In the genomic region with DNA sequence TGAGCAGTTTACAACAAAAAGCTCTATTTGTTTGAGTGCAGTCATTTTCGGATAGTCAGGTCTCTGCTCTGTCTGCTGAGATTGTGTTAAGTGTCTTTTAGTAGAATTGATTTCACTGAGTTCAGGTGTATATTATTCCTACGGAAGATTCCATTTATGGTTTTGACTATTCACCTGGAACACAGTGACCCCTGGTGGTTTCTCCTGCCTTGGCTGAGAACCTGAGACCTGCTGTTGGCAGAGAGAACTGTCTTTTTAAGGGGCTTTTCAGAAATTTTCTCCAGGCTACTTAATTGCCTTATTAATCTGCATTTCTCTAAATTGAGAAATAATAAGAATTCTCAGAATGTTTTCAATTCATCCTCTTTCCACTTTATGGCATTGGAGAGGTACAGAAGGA, we compare ENCODE assay signal across 1 cellular context.
TF ChIP-seq lines count a peak whose summit lies in the region.

No MANE protein-coding gene starts in this region.

TF ChIP-seq in Ishikawa, 13 proteins besides CTCF, POLR2A, EP300 and RAD21 (continued from another document):
- TF ChIP-seq, protein P1, sequence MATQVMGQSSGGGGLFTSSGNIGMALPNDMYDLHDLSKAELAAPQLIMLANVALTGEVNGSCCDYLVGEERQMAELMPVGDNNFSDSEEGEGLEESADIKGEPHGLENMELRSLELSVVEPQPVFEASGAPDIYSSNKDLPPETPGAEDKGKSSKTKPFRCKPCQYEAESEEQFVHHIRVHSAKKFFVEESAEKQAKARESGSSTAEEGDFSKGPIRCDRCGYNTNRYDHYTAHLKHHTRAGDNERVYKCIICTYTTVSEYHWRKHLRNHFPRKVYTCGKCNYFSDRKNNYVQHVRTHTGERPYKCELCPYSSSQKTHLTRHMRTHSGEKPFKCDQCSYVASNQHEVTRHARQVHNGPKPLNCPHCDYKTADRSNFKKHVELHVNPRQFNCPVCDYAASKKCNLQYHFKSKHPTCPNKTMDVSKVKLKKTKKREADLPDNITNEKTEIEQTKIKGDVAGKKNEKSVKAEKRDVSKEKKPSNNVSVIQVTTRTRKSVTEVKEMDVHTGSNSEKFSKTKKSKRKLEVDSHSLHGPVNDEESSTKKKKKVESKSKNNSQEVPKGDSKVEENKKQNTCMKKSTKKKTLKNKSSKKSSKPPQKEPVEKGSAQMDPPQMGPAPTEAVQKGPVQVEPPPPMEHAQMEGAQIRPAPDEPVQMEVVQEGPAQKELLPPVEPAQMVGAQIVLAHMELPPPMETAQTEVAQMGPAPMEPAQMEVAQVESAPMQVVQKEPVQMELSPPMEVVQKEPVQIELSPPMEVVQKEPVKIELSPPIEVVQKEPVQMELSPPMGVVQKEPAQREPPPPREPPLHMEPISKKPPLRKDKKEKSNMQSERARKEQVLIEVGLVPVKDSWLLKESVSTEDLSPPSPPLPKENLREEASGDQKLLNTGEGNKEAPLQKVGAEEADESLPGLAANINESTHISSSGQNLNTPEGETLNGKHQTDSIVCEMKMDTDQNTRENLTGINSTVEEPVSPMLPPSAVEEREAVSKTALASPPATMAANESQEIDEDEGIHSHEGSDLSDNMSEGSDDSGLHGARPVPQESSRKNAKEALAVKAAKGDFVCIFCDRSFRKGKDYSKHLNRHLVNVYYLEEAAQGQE (IDR thresholded peaks at IDR 0.05; ENCODE audit: low read depth) = no peak
